ENCODE assay signal across 12 cellular contexts in the genomic region with DNA sequence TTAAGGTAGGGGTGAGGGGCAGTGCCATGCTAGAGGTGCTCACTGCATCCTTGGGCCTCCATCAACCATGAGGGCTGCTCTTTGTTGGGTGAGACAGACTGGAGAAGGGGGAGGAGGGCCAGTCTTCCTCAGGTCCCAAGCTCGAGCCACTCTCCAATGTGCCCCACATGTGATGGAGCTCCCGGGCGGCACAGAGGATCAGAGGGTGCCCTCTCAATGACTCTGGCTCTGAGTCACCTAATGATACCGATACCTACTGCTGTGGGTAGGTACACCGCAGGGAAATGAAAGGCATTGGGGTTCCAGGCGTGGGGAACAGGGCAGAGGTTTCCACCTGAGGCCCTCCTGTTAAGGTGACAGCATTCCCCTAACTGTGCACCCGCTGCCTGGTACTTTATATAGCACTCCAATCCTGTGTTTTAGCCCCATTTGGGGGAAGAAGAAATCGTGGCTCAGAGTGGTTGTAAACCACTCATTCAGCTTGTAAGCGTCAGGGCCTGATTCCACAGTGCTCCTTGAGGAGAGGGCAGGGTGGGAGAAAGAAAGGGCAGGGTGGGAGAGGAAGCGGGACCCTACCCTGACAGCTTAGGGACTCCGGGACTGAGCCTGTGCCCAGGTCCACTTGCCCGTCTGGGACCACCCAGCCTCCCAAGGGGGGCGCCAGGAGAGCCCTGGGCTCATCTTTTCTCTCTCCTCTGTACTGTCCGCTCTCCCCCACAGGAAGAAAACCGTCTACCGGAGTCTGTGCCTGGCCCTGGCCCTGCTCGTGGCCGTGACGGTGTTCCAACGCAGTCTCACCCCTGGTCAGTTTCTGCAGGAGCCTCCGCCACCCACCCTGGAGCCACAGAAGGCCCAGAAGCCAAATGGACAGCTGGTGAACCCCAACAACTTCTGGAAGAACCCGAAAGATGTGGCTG. TPM values are rescaled to one million over a fixed set of nuclear protein-coding genes. Genes with fewer than 3 reads are reported as not detected.
DNase-seq lines count a peak whose midpoint lies in the region; ATAC-seq and TF ChIP-seq lines count a peak whose summit lies in the region.
"Had no signal": no experiment of that assay in that cellular context is flagged by ENCODE, and none has a peak within 500 bp of the region (broad histone marks: within the 10 kb centered on the region; RNA-seq: fewer than 3 reads in every experiment).

No MANE protein-coding gene starts in this region.

- H3K4ac ChIP-seq in mesendoderm (ENCODE audit: low read depth, low read length), result no peak overlapping the region

- peaks cover 5% of the 10 kb centered on the region for H3K36me3 ChIP-seq in mesendoderm (ENCODE audit: control insufficient read depth, insufficient read depth, low read length)
- H3K36me3 ChIP-seq in upper lobe of left lung, result peaks cover 0 to 11% (median 7%) of the 10 kb centered on the region in 4 donors
- H3K36me3 ChIP-seq in tibial nerve, result no peaks in the 10 kb centered on the region
- H3K36me3 ChIP-seq: BLaER1 treated with 17β-estradiol and CSF1 and Interleukin-3, amounts not matched to agents 10 nM and 100 nM had no signal

- TF ChIP-seq CTCF in upper lobe of left lung (IDR thresholded peaks at IDR 0.05), result no peak
- no peak for TF ChIP-seq CTCF in tibial nerve (IDR thresholded peaks at IDR 0.05)

- TF ChIP-seq POLR2A in upper lobe of left lung (IDR thresholded peaks at IDR 0.05) (no peak), tibial nerve (IDR thresholded peaks at IDR 0.05) (no peak)

- H3K27me3 ChIP-seq in mesendoderm (ENCODE audit: insufficient read depth, low read length, poor library complexity) (no peaks in the 10 kb centered on the region), upper lobe of left lung (peaks cover 0 to 12% (median 2%) of the 10 kb centered on the region in 4 donors), tibial nerve (peaks cover 0 to 26% of the 10 kb centered on the region in 2 donors)
- H3K27me3 ChIP-seq: pancreas had no signal

- no peak overlapping the region for H2BK15ac ChIP-seq in mesendoderm (replicated peaks; ENCODE audit: low read depth)

- H3K23ac ChIP-seq in mesendoderm (ENCODE audit: low read length), result peak overlapping the region; percentile 89

- H3K9me3 Mint-ChIP-seq in activated T-helper 17 cell treated with anti-CD3 and anti-CD28 coated beads, Interleukin-2, amount 50 U/mL, for 72 hours, result no peaks in the 10 kb centered on the region

- H3K27ac ChIP-seq in mesendoderm (ENCODE audit: low read depth, low read length) (no peak overlapping the region), upper lobe of left lung (peak overlapping the region in 2 of 4 donors; percentile 88 to 90), tibial nerve (no peak overlapping the region)
- H3K27ac ChIP-seq: BLaER1 treated with 17β-estradiol and CSF1 and Interleukin-3, amounts not matched to agents 10 nM and 100 nM had no signal

- peaks cover 8% of the 10 kb centered on the region for H3K4me1 Mint-ChIP-seq in activated T-helper 17 cell treated with anti-CD3 and anti-CD28 coated beads, Interleukin-2, amount 50 U/mL, for 72 hours

- H3K4me1 ChIP-seq in mesendoderm (ENCODE audit: control insufficient read depth, low read depth, low read length) (peaks cover 13% of the 10 kb centered on the region), upper lobe of left lung (peaks cover 14 to 81% (median 44%) of the 10 kb centered on the region in 4 donors), tibial nerve (peaks cover 0 to 39% (median 19%) of the 10 kb centered on the region in 4 donors)

- H3K4me3 ChIP-seq in mesendoderm (ENCODE audit: low read length) (no peak overlapping the region), upper lobe of left lung (peak overlapping the region in 3 of 4 donors; percentile 68 to 80 (median 71)), tibial nerve (no peak overlapping the region)

- no peak overlapping the region for H2BK5ac ChIP-seq in mesendoderm (ENCODE audit: low read length)

- no peak overlapping the region for H2BK120ac ChIP-seq in mesendoderm (ENCODE audit: low read depth, low read length)

- peak; percentile 95 for ATAC-seq in activated T-helper 17 cell treated with anti-CD3 and anti-CD28 coated beads, Interleukin-2, amount 50 U/mL, for 72 hours (replicated peaks)
- no peak for ATAC-seq in upper lobe of left lung (ENCODE audit: low FRiP score in 2 of 2)
- no peak for ATAC-seq in GM19324 (IDR thresholded peaks at IDR 0.05; ENCODE audit: low FRiP score, unreplicated experiment)

- peak; percentile 24 to 31 for DNase-seq in stimulated activated CD4-positive, alpha-beta T cell treated with anti-CD3 and anti-CD28 coated beads, Interleukin-2, amount 100 ng/mL, for 24 hours
- no peak for DNase-seq in stimulated activated CD4-positive, alpha-beta T cell treated with anti-CD3 and anti-CD28 coated beads, Interleukin-1b, Interleukin-23, amount 100 ng/mL, for 48 hours
- DNase-seq in mesendoderm (no peak), upper lobe of left lung (peak in 1 of 2 donors; percentile 58), UCSD-AML1 (lab: John Stamatoyannopoulos, UW; ENCODE audit: unreplicated experiment) (no peak), tibial nerve (ENCODE audit: low spot score in 2 of 2) (no peak)
- DNase-seq: cortex of kidney, NCI-H187 had no signal

- peak overlapping the region; percentile 67 for H3K56ac ChIP-seq in mesendoderm (ENCODE audit: low read length)

- TF ChIP-seq EP300 in upper lobe of left lung (IDR thresholded peaks at IDR 0.05) (no peak), tibial nerve (IDR thresholded peaks at IDR 0.05) (no peak)

- peaks cover 34% of the 10 kb centered on the region for H3K27me3 Mint-ChIP-seq in activated T-helper 17 cell treated with anti-CD3 and anti-CD28 coated beads, Interleukin-2, amount 50 U/mL, for 72 hours

- no peak overlapping the region for H4K8ac ChIP-seq in mesendoderm (ENCODE audit: low read depth, low read length)

- no peaks in the 10 kb centered on the region for H3K36me3 Mint-ChIP-seq in activated T-helper 17 cell treated with anti-CD3 and anti-CD28 coated beads, Interleukin-2, amount 50 U/mL, for 72 hours (ENCODE audit: low read depth)

- H3K4me3 Mint-ChIP-seq in activated T-helper 17 cell treated with anti-CD3 and anti-CD28 coated beads, Interleukin-2, amount 50 U/mL, for 72 hours, result peak overlapping the region; percentile 45

- no peak overlapping the region for H3K27ac Mint-ChIP-seq in activated T-helper 17 cell treated with anti-CD3 and anti-CD28 coated beads, Interleukin-2, amount 50 U/mL, for 72 hours

- H3K4me2 ChIP-seq in mesendoderm (ENCODE audit: low read length), result peak overlapping the region; percentile 50

- no peak overlapping the region for H4K5ac ChIP-seq in mesendoderm (ENCODE audit: low read length)

- no peaks in the 10 kb centered on the region for H3K9me3 ChIP-seq in upper lobe of left lung
- H3K9me3 ChIP-seq in tibial nerve, result no peaks in the 10 kb centered on the region
- H3K9me3 ChIP-seq: BLaER1 treated with 17β-estradiol and CSF1 and Interleukin-3, amounts not matched to agents 10 nM and 100 nM; pancreas had no signal

- peak overlapping the region; percentile 74 for H2AK5ac ChIP-seq in mesendoderm (ENCODE audit: low read length)

- no CpG with 5 or more reads among the region's 22 CpGs for WGBS in mesendoderm (ENCODE audit: extremely low coverage, insufficient coverage, low lambda C conversion rate)
- 80 to 87% methylated on average over 7 to 22 of the region's 22 CpGs for WGBS in upper lobe of left lung, 2 donors
- WGBS in tibial nerve, 2 donors, result 88 to 92% methylated on average over 22 of the region's 22 CpGs

- H3K79me1 ChIP-seq in mesendoderm (ENCODE audit: low read length), result peaks cover 7% of the 10 kb centered on the region

- H3K9ac ChIP-seq in mesendoderm (ENCODE audit: low read length), result peak overlapping the region; percentile 84

- no peak overlapping the region for H3K18ac ChIP-seq in mesendoderm (ENCODE audit: low read length)

- peaks cover 40% of the 10 kb centered on the region for H3K79me2 ChIP-seq in mesendoderm (ENCODE audit: control insufficient read depth, insufficient read depth, low read length)

RNA-seq across cellular contexts. Expression of a gene that starts 1.8 kb away (rescaled TPM):
- under 1 TPM in 1 of 2 donors, not detected in 1; 0.19 TPM for total RNA-seq in activated T-helper 17 cell treated with anti-CD3 and anti-CD28 coated beads, Interleukin-2, amount 50 U/mL, for 72 hours
- 121 TPM for polyA plus RNA-seq in mesendoderm (2013, experiment 1 of 2)
- polyA plus RNA-seq in mesendoderm (2013, experiment 2 of 2), result 118 TPM
- total RNA-seq in upper lobe of left lung, result 100 to 1,000 TPM in 1 of 6 donors, 10 to 100 TPM in 5; 64.5 to 108 (median 87.2) TPM
- 1 to 10 TPM; 2.6 to 3.3 (median 3.0) TPM for total RNA-seq in tibial nerve

Comparison
In these comparisons a context has a peak if more than half of its experiments do, and no peak if none do; other contexts are left out.
1. DNase-seq: peak in stimulated activated CD4-positive, alpha-beta T cell treated with anti-CD3 and anti-CD28 coated beads, Interleukin-2, amount 100 ng/mL, for 24 hours (2 of 2); none in stimulated activated CD4-positive, alpha-beta T cell treated with anti-CD3 and anti-CD28 coated beads, Interleukin-1b, Interleukin-23, amount 100 ng/mL, for 48 hours (single experiment), mesendoderm (single experiment), UCSD-AML1 (single experiment) and tibial nerve (0 of 2).
2. H3K4me3 ChIP-seq: peak in upper lobe of left lung (3 of 4); none in mesendoderm (single experiment) and tibial nerve (0 of 4).
3. RNA of a gene that starts 1.8 kb away (total RNA-seq): 64.5 to 108 TPM in upper lobe of left lung; 2.6 to 3.3 TPM in tibial nerve and 0.19 TPM in activated T-helper 17 cell treated with anti-CD3 and anti-CD28 coated beads, Interleukin-2, amount 50 U/mL, for 72 hours; every median in the first group is over 10 times any median in the second.